In genomic region chr17:81401727-81402529, GRCh38 we compare ENCODE assay signal across 1 cellular context.
TF ChIP-seq lines count a peak whose summit lies in the region.

No MANE protein-coding gene starts in this region.

TF ChIP-seq in SK-N-SH, 30 proteins besides CTCF, POLR2A, EP300 and RAD21 (continued from another document):
- no peak for TF ChIP-seq NRF1 (IDR thresholded peaks at IDR 0.05; ENCODE audit: low read depth, low read length)
- TF ChIP-seq TAF1 (IDR thresholded peaks at IDR 0.05; ENCODE audit: borderline replicate concordance, low read depth, low read length) = no peak
- no peak for TF ChIP-seq POLR2AphosphoS5 (IDR thresholded peaks at IDR 0.05; ENCODE audit: low read depth, low read length)
- TF ChIP-seq RFX5 (IDR thresholded peaks at IDR 0.05; ENCODE audit: low read length) = no peak
- peak; percentile 49; the same call in 1 of the 2 replicates for TF ChIP-seq USF1 (IDR thresholded peaks at IDR 0.05; ENCODE audit: borderline replicate concordance, low read depth)
- TF ChIP-seq SMC3 (IDR thresholded peaks at IDR 0.05; ENCODE audit: low read depth, low read length) = peak; percentile 31; the same call in 1 of the 2 replicates
